In genomic region chr13:76463314-76463713, GRCh38 we compare ENCODE assay signal across 25 cellular contexts.
"Had no signal": no experiment of that assay in that cellular context is flagged by ENCODE, and none has a peak within 500 bp of the region (broad histone marks: within the 10 kb centered on the region; RNA-seq: fewer than 3 reads in every experiment).

No MANE protein-coding gene starts in this region.

- H3K36me3 ChIP-seq: brain microvascular endothelial cell, cardiac muscle cell, colonic mucosa, gastroesophageal sphincter, heart right ventricle had no signal

- H3K9me3 Mint-ChIP-seq: activated CD4-positive, alpha-beta memory T cell treated with anti-CD3 and anti-CD28 coated beads, Interleukin-2, amount 10 ng/mL, durations not matched to agents 7 days and 5 days; activated CD4-positive, alpha-beta T cell treated with anti-CD3 and anti-CD28 coated beads, Interleukin-2, amount 10 ng/mL, durations not matched to agents 7 days and 5 days; activated T-cell treated with anti-CD3 and anti-CD28 coated beads, Interleukin-2, amount 50 U/mL, for 4 hours; activated T-helper 17 cell treated with anti-CD3 and anti-CD28 coated beads, Interleukin-2, amount 50 U/mL, for 72 hours had no signal

- H3K4me3 ChIP-seq: cardiac muscle cell, colonic mucosa, gastroesophageal sphincter, heart right ventricle had no signal

- H3K9me3 ChIP-seq: colonic mucosa, gastroesophageal sphincter, heart right ventricle had no signal

- H3K4me1 Mint-ChIP-seq: activated CD4-positive, alpha-beta memory T cell treated with anti-CD3 and anti-CD28 coated beads, Interleukin-2, amount 10 ng/mL, durations not matched to agents 7 days and 5 days; activated CD4-positive, alpha-beta T cell treated with anti-CD3 and anti-CD28 coated beads for 36 hours; activated CD4-positive, alpha-beta T cell treated with anti-CD3 and anti-CD28 coated beads, Interleukin-2, amount 10 ng/mL, durations not matched to agents 7 days and 5 days; activated T-helper 17 cell treated with anti-CD3 and anti-CD28 coated beads, Interleukin-2, amount 50 U/mL, for 72 hours had no signal

- H3K27ac Mint-ChIP-seq: activated CD4-positive, alpha-beta memory T cell treated with anti-CD3 and anti-CD28 coated beads, Interleukin-2, amount 10 ng/mL, durations not matched to agents 7 days and 5 days; activated CD4-positive, alpha-beta T cell treated with anti-CD3 and anti-CD28 coated beads for 36 hours; activated CD4-positive, alpha-beta T cell treated with anti-CD3 and anti-CD28 coated beads, Interleukin-2, amount 10 ng/mL, durations not matched to agents 7 days and 5 days; activated naive CD8-positive, alpha-beta T cell; activated T-helper 17 cell treated with anti-CD3 and anti-CD28 coated beads, Interleukin-2, amount 50 U/mL, for 72 hours had no signal

- H3K36me3 Mint-ChIP-seq: activated naive CD8-positive, alpha-beta T cell had no signal

- H3K4me3 Mint-ChIP-seq: activated CD4-positive, alpha-beta memory T cell treated with anti-CD3 and anti-CD28 coated beads, Interleukin-2, amount 10 ng/mL, durations not matched to agents 7 days and 5 days; activated CD4-positive, alpha-beta T cell treated with anti-CD3 and anti-CD28 coated beads for 36 hours; activated CD4-positive, alpha-beta T cell treated with anti-CD3 and anti-CD28 coated beads, Interleukin-2, amount 10 ng/mL, durations not matched to agents 7 days and 5 days; activated naive CD8-positive, alpha-beta T cell; activated T-cell treated with anti-CD3 and anti-CD28 coated beads, Interleukin-2, amount 50 U/mL, for 4 hours; activated T-helper 17 cell treated with anti-CD3 and anti-CD28 coated beads, Interleukin-2, amount 50 U/mL, for 72 hours had no signal

- H3K4me1 ChIP-seq: colonic mucosa, gastroesophageal sphincter, heart right ventricle had no signal

- H3K27me3 Mint-ChIP-seq: activated CD4-positive, alpha-beta T cell treated with anti-CD3 and anti-CD28 coated beads, Interleukin-2, amount 10 ng/mL, durations not matched to agents 7 days and 5 days; activated naive CD8-positive, alpha-beta T cell had no signal

- H3K27ac ChIP-seq: brain microvascular endothelial cell, cardiac muscle cell, colonic mucosa, gastroesophageal sphincter, heart right ventricle had no signal

- DNase-seq: activated CD4-positive, alpha-beta memory T cell treated with anti-CD3 and anti-CD28 coated beads, Interleukin-2, amount 10 ng/mL, durations not matched to agents 7 days and 5 days; activated CD4-positive, alpha-beta T cell treated with anti-CD3 and anti-CD28 coated beads for 36 hours; activated CD4-positive, alpha-beta T cell treated with anti-CD3 and anti-CD28 coated beads, Interleukin-2, amount 10 ng/mL, durations not matched to agents 7 days and 5 days; activated CD4-positive, alpha-beta T cell treated with anti-CD3 and anti-CD28 coated beads, Interleukin-2, amount 50 U/mL, for 4 hours; activated CD4-positive, CD25-positive, alpha-beta regulatory T cell; activated CD4-positive, CD25-positive, alpha-beta regulatory T cell treated with anti-CD3 and anti-CD28 coated beads, Interleukin-2, amount 50 U/mL, for 72 hours; activated effector memory CD4-positive, alpha-beta T cell treated with Interleukin-2 at 50 U/mL for 16 hours; activated gamma-delta T cell treated with Interleukin-2 at 50 U/mL for 16 hours; activated naive CD4-positive, alpha-beta T cell treated with anti-CD3 and anti-CD28 coated beads, Interleukin-2, amount 50 U/mL, for 16 hours; activated naive CD4-positive, alpha-beta T cell treated with Interleukin-2 at 50 U/mL for 16 hours; activated T-cell treated with anti-CD3 and anti-CD28 coated beads, Interleukin-2, amount 50 U/mL, for 4 hours; amniotic stem cell; anterior cingulate cortex; brain microvascular endothelial cell; central memory CD4-positive, alpha-beta T cell; cerebellar nuclear complex; colonic mucosa; effector CD8-positive, alpha-beta T cell; heart right ventricle; T-helper 2 cell had no signal

- ATAC-seq: activated CD4-positive, alpha-beta T cell treated with anti-CD3 and anti-CD28 coated beads for 36 hours; activated T-cell treated with anti-CD3 and anti-CD28 coated beads, Interleukin-2, amount 50 U/mL, for 4 hours; activated T-helper 17 cell treated with anti-CD3 and anti-CD28 coated beads, Interleukin-2, amount 50 U/mL, for 72 hours; esophagus mucosa; gastroesophageal sphincter; heart right ventricle had no signal

- H3K27me3 ChIP-seq: brain microvascular endothelial cell, cardiac muscle cell, colonic mucosa, gastroesophageal sphincter, heart right ventricle had no signal
